In genomic region chr22:22929381-22930221, GRCh38 we compare ENCODE assay signal across 1 cellular context.
TF ChIP-seq lines count a peak whose summit lies in the region.

No MANE protein-coding gene starts in this region.

TF ChIP-seq in K562, 482 proteins besides CTCF, POLR2A, EP300 and RAD21 (continued from another document):
- TF ChIP-seq GTF2F1 (IDR thresholded peaks at IDR 0.05; ENCODE audit: low read depth, low read length): peak; percentile 71
- peak; percentile 51 for TF ChIP-seq ZBTB7A (IDR thresholded peaks at IDR 0.05; ENCODE audit: borderline replicate concordance, control insufficient read depth, low read depth, low read length)
- no peak for TF ChIP-seq GATA2 (CRISPR knock-in tag; IDR thresholded peaks at IDR 0.05)
- TF ChIP-seq MCM3 (IDR thresholded peaks at IDR 0.05): peak; percentile 16; the same call in 1 of the 2 replicates
- TF ChIP-seq PML (IDR thresholded peaks at IDR 0.05; ENCODE audit: low read length): no peak
- no peak for TF ChIP-seq ATF3 (IDR thresholded peaks at IDR 0.05)
- peak; percentile 71 for TF ChIP-seq ATF3 (CRISPR knock-in tag; conservative IDR thresholded peaks at IDR 0.05)
- TF ChIP-seq MAFF (IDR thresholded peaks at IDR 0.05; ENCODE audit: low read length): peak; percentile 53
- no peak for TF ChIP-seq TEAD4 (IDR thresholded peaks at IDR 0.05; ENCODE audit: low read length)
- no peak for TF ChIP-seq TEAD4 (CRISPR knock-in tag; IDR thresholded peaks at IDR 0.05; ENCODE audit: borderline replicate concordance)
- 0 out of 2 replicates have a peak, but pooled peaks have one; percentile 23 for TF ChIP-seq SPI1 (IDR thresholded peaks at IDR 0.05; ENCODE audit: borderline replicate concordance, low read depth, low read length)
- peak; percentile 58; the same call in 1 of the 2 replicates for TF ChIP-seq BHLHE40 (IDR thresholded peaks at IDR 0.05; ENCODE audit: low read length)
- TF ChIP-seq YY1 (IDR thresholded peaks at IDR 0.05; ENCODE audit: borderline replicate concordance in 1 of 3, control insufficient read depth in 1 of 3, extremely low read depth in 1 of 3, insufficient read depth in 3 of 3, insufficient read length in 1 of 3, insufficient replicate concordance in 2 of 3, low read depth in 1 of 3, low read length in 2 of 3): peak in 1 of 3 experiments; percentile 0
- TF ChIP-seq TEAD2 (tag; IDR thresholded peaks at IDR 0.05): no peak
- TF ChIP-seq JUN (IDR thresholded peaks at IDR 0.05; ENCODE audit: borderline replicate concordance, low read depth, low read length): peak; percentile 61; the same call in 1 of the 2 replicates
- no peak for TF ChIP-seq JUN (CRISPR knock-in tag; IDR thresholded peaks at IDR 0.05; ENCODE audit: borderline replicate concordance)
- peak; percentile 18; the same call in 1 of the 2 replicates for TF ChIP-seq E2F1 (CRISPR knock-in tag; IDR thresholded peaks at IDR 0.05)
- TF ChIP-seq, protein P1, sequence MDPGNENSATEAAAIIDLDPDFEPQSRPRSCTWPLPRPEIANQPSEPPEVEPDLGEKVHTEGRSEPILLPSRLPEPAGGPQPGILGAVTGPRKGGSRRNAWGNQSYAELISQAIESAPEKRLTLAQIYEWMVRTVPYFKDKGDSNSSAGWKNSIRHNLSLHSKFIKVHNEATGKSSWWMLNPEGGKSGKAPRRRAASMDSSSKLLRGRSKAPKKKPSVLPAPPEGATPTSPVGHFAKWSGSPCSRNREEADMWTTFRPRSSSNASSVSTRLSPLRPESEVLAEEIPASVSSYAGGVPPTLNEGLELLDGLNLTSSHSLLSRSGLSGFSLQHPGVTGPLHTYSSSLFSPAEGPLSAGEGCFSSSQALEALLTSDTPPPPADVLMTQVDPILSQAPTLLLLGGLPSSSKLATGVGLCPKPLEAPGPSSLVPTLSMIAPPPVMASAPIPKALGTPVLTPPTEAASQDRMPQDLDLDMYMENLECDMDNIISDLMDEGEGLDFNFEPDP (CRISPR knock-in tag; IDR thresholded peaks at IDR 0.05): no peak
- 0 out of 2 replicates have a peak, but pooled peaks have one; percentile 26 for TF ChIP-seq JUND (IDR thresholded peaks at IDR 0.05; ENCODE audit: borderline replicate concordance, low read depth, low read length)
- TF ChIP-seq JUND (tag; IDR thresholded peaks at IDR 0.05; ENCODE audit: borderline replicate concordance, low read depth, low read length): no peak
- peak in 1 of 2 experiments; percentile 32; a peak in 1 of 4 replicates for TF ChIP-seq HDAC1 (IDR thresholded peaks at IDR 0.05)
- TF ChIP-seq, protein P2, sequence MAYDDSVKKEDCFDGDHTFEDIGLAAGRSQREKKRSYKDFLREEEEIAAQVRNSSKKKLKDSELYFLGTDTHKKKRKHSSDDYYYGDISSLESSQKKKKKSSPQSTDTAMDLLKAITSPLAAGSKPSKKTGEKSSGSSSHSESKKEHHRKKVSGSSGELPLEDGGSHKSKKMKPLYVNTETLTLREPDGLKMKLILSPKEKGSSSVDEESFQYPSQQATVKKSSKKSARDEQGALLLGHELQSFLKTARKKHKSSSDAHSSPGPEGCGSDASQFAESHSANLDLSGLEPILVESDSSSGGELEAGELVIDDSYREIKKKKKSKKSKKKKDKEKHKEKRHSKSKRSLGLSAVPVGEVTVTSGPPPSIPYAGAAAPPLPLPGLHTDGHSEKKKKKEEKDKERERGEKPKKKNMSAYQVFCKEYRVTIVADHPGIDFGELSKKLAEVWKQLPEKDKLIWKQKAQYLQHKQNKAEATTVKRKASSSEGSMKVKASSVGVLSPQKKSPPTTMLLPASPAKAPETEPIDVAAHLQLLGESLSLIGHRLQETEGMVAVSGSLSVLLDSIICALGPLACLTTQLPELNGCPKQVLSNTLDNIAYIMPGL (CRISPR knock-in tag; IDR thresholded peaks at IDR 0.05): 0 out of 2 replicates have a peak, but pooled peaks have one; percentile 66
- peak in 1 of 2 experiments; percentile 82; a peak in 1 of 4 replicates for TF ChIP-seq MCM7 (IDR thresholded peaks at IDR 0.05)
- peak in 1 of 2 experiments; percentile 50; a peak in 1 of 4 replicates for TF ChIP-seq SIN3A (IDR thresholded peaks at IDR 0.05; ENCODE audit: borderline replicate concordance in 2 of 2, control insufficient read depth in 1 of 2, low read depth in 2 of 2, low read length in 2 of 2)
- TF ChIP-seq MAFK (IDR thresholded peaks at IDR 0.05; ENCODE audit: low read length): peak; percentile 65
- TF ChIP-seq, protein P3, sequence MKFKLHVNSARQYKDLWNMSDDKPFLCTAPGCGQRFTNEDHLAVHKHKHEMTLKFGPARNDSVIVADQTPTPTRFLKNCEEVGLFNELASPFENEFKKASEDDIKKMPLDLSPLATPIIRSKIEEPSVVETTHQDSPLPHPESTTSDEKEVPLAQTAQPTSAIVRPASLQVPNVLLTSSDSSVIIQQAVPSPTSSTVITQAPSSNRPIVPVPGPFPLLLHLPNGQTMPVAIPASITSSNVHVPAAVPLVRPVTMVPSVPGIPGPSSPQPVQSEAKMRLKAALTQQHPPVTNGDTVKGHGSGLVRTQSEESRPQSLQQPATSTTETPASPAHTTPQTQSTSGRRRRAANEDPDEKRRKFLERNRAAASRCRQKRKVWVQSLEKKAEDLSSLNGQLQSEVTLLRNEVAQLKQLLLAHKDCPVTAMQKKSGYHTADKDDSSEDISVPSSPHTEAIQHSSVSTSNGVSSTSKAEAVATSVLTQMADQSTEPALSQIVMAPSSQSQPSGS (CRISPR knock-in tag; IDR thresholded peaks at IDR 0.05): no peak
TF ChIP-seq in K562: peak in this region for 21.
